Comparison of ENCODE assay signal across 9 cellular contexts in genomic region chr3:196322-197153, GRCh38. TPM values are rescaled to one million over a fixed set of nuclear protein-coding genes. Genes with fewer than 3 reads are reported as not detected.
DNase-seq lines count a peak whose midpoint lies in the region; ATAC-seq, FAIRE-seq and TF ChIP-seq lines count a peak whose summit lies in the region.
"Had no signal": no experiment of that assay in that cellular context is flagged by ENCODE, and none has a peak within 500 bp of the region (broad histone marks: within the 10 kb centered on the region; RNA-seq: fewer than 3 reads in every experiment).

Gene CHL1, plus strand, starts transcription at chr3:196763. Its CDS starts 123,014 bp downstream, at chr3:319777.

- intact Hi-C loops in heart right ventricle (cut with DNase I): no loop called here
- intact Hi-C loops in sigmoid colon (cut with DNase I): no loop called here

- H3K27ac ChIP-seq in heart right ventricle (peak within 1 kb of the TSS in 1 of 10 donors; percentile 31), sigmoid colon (peak within 1 kb of the TSS; percentile 51 to 63 (median 54))

- WGBS in heart right ventricle, 2 donors: 1 to 2% methylated on average over 63 to 64 of the region's 64 CpGs
- 4 to 17% methylated on average over 64 of the region's 64 CpGs for WGBS in sigmoid colon, 2 donors

- H3K27me3 ChIP-seq in heart right ventricle: peaks cover 0 to 61% (median 49%) of the 10 kb centered on the region in 7 donors
- peaks cover 4 to 49% (median 30%) of the 10 kb centered on the region in 3 donors for H3K27me3 ChIP-seq in sigmoid colon

- TF ChIP-seq POLR2A in sigmoid colon (IDR thresholded peaks at IDR 0.05): no peak

- H3K36me3 ChIP-seq in heart right ventricle (no peaks in the 10 kb centered on the region), sigmoid colon (no peaks in the 10 kb centered on the region)

- no peak for FAIRE-seq in urothelium cell line (lab: Jason Lieb, UNC)

- H3K9me3 ChIP-seq in heart right ventricle (peaks cover 0 to 5% (median 0%) of the 10 kb centered on the region in 11 donors), sigmoid colon (no peaks in the 10 kb centered on the region)

- DNase-seq in NCI-H748 treated with DMSO at 0.1 percent for 48 hours (lab: John Stamatoyannopoulos, UW) (peak; percentile 51), heart right ventricle (peak in 1 of 2 donors; percentile 16), sigmoid colon (peak; percentile 64), SK-N-DZ (ENCODE audit: low spot score) (no peak), urothelium cell line (ENCODE audit: low spot score) (no peak)
- no peak for DNase-seq in activated CD4-positive, alpha-beta T cell treated with anti-CD3 and anti-CD28 coated beads for 48 hours

- TF ChIP-seq CTCF in heart right ventricle (IDR thresholded peaks at IDR 0.05) (no peak), sigmoid colon (IDR thresholded peaks at IDR 0.05) (no peak)

- peak within 1 kb of the TSS; percentile 11 to 55 (median 46) for H3K4me3 ChIP-seq in heart right ventricle
- peak within 1 kb of the TSS; percentile 41 to 58 (median 48) for H3K4me3 ChIP-seq in sigmoid colon

- no peak for TF ChIP-seq EP300 in sigmoid colon (IDR thresholded peaks at IDR 0.05)

- ATAC-seq in GM19395 (IDR thresholded peaks at IDR 0.05; ENCODE audit: unreplicated experiment) (peak; percentile 31), heart right ventricle (peak in 5 of 8 donors; percentile 17 to 71 (median 25)), GM18858 (IDR thresholded peaks at IDR 0.05; ENCODE audit: unreplicated experiment) (no peak)

- peaks cover 0 to 16% (median 14%) of the 10 kb centered on the region in 9 donors for H3K4me1 ChIP-seq in heart right ventricle
- peaks cover 0 to 23% (median 21%) of the 10 kb centered on the region in 4 donors for H3K4me1 ChIP-seq in sigmoid colon

RNA-seq across cellular contexts. Expression of gene CHL1, which starts in this region (rescaled TPM):
- total RNA-seq in heart right ventricle: 10 to 100 TPM in 3 of 10 donors, 1 to 10 TPM in 5, under 1 TPM in 2; 0.55 to 28.8 (median 3.3) TPM
- polyA plus RNA-seq in heart right ventricle: 1 to 10 TPM; 1.0 to 2.3 TPM
- 10 to 100 TPM; 29.1 to 86.7 (median 52.6) TPM for total RNA-seq in sigmoid colon
- 1 to 10 TPM in 2 of 3 donors, under 1 TPM in 1; 0.46 to 7.0 (median 1.2) TPM for polyA plus RNA-seq in sigmoid colon
- polyA plus RNA-seq in SK-N-DZ (2014; cell fraction: cytosol; rRNA removed): not detected in 2 replicates
- not detected in 2 replicates for polyA plus RNA-seq in SK-N-DZ (2014; cell fraction: nucleus; rRNA removed)
- total RNA-seq: LHCN-M2 had no signal

Comparison
In these comparisons a context has a peak if more than half of its experiments do, and no peak if none do; other contexts are left out.
1. DNase-seq: peak in NCI-H748 treated with DMSO at 0.1 percent for 48 hours (single experiment) and sigmoid colon (single experiment); none in activated CD4-positive, alpha-beta T cell treated with anti-CD3 and anti-CD28 coated beads for 48 hours (single experiment), SK-N-DZ (single experiment) and urothelium cell line (single experiment).